Comparison of ENCODE assay signal across 8 cellular contexts in the genomic region with DNA sequence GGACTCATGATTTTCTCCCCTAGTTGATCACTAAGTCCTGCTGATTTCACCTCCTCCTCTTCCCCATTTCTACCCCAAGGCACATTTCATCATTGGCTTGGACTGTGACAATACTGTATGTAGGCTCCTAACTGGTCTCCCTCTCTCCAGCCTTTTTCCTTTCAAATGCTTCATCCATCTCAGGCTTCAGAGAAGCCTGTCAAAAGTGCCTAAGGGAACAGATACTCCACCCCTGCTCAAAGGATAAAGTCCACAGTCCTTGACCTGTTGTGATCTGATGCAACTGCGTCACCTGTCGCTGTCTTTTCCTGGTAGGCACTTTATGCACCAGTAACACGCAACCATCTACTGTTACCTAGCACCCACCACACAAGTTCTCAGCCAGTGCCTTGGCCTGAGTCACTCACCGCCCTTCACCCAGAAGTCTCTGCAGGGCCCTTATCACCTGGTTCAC. TPM values are rescaled to one million over a fixed set of nuclear protein-coding genes. Genes with fewer than 3 reads are reported as not detected.
A peak's percentile ranks its signal among the peaks of the same experiment; 100 is the strongest.
DNase-seq lines count a peak whose midpoint lies in the region; ATAC-seq, FAIRE-seq and TF ChIP-seq lines count a peak whose summit lies in the region.

No MANE protein-coding gene starts in this region.

- H2AFZ ChIP-seq in HepG2 (ENCODE audit: low read length), result no peak overlapping the region

- H3K27ac ChIP-seq in left ventricle myocardium inferior (replicated peaks) (peak overlapping the region; percentile 74), heart right ventricle (peak overlapping the region in 5 of 10 donors; percentile 71 to 89 (median 76)), HepG2 (ENCODE audit: extremely low read length, insufficient read depth, low read length) (peak overlapping the region; percentile 66)

- no peak for TF ChIP-seq POLR2A in HepG2 (IDR thresholded peaks at IDR 0.05; ENCODE audit: insufficient read depth in 1 of 2, low read depth in 2 of 2, low read length in 2 of 2)

- POLR2A ChIA-PET in HepG2 (lab: Yijun Ruan, JAX), result no interaction called here

- peak overlapping the region; percentile 54 for H3K4me2 ChIP-seq in HepG2 (ENCODE audit: low read depth, low read length)

- FAIRE-seq in HepG2 (lab: Jason Lieb, UNC), result peak; percentile 74

- H3K9me3 ChIP-seq in left ventricle myocardium inferior (replicated peaks) (no peaks in the 10 kb centered on the region), heart right ventricle (no peaks in the 10 kb centered on the region), HepG2 (ENCODE audit: low read length) (no peaks in the 10 kb centered on the region)

- peak; percentile 56 to 83; a peak in 3 of 4 replicates for TF ChIP-seq EP300 in HepG2 (IDR thresholded peaks at IDR 0.05; ENCODE audit: low read depth in 2 of 2, low read length in 2 of 2)
- TF ChIP-seq EP300 in HepG2 (CRISPR knock-in tag; IDR thresholded peaks at IDR 0.05; ENCODE audit: borderline replicate concordance), result peak; percentile 64

- H3K27me3 ChIP-seq in left ventricle myocardium inferior (ENCODE audit: low read depth) (no peaks in the 10 kb centered on the region), heart right ventricle (no peaks in the 10 kb centered on the region), HepG2 (ENCODE audit: control insufficient read depth in 1 of 2, insufficient read depth in 2 of 2, low read length in 2 of 2) (no peaks in the 10 kb centered on the region)

- H4K20me1 ChIP-seq in HepG2 (ENCODE audit: insufficient read depth, low read length), result no peaks in the 10 kb centered on the region

- H3K79me2 ChIP-seq in HepG2 (ENCODE audit: insufficient read depth, low read length), result peaks cover 40% of the 10 kb centered on the region

- no peak overlapping the region for H3K4me3 ChIP-seq in left ventricle myocardium inferior
- no peak overlapping the region for H3K4me3 ChIP-seq in heart right ventricle
- H3K4me3 ChIP-seq in HepG2 (replicated peaks in 1 of 3; ENCODE audit: insufficient read depth in 1 of 3, low read depth in 2 of 3, low read length in 3 of 3), result no peak overlapping the region

- intact Hi-C loops in left ventricle myocardium inferior (cut with micrococcal nuclease), result no loop called here
- intact Hi-C loops in heart right ventricle (cut with DNase I), result no loop called here
- intact Hi-C loops in HepG2 (cut with micrococcal nuclease; ENCODE audit: unreplicated experiment), result loop anchor here (1.0 kb wide), 1 partner anchor 13 kb away; a partner anchor contains a TSS

- TF ChIP-seq RAD21 in HepG2 (CRISPR knock-in tag; IDR thresholded peaks at IDR 0.05), result no peak

- in situ Hi-C loops in HepG2 (cut with HindIII; ENCODE audit: extremely low pct_ligation_motif_present, low pct_unique_long_range_greater_than_20kb), result no loop called here

- WGBS in heart right ventricle, 2 donors, result 95 to 98% methylated on average over 4 of the region's 4 CpGs
- whole genome bisulfite sequencing in HepG2 (ENCODE audit: low lambda C conversion rate), result 31% methylated on average over 4 of the region's 4 CpGs

- H3K36me3 ChIP-seq in left ventricle myocardium inferior (no peaks in the 10 kb centered on the region), heart right ventricle (peaks cover 0 to 1% (median 0%) of the 10 kb centered on the region in 9 donors), HepG2 (replicated peaks in 1 of 2; ENCODE audit: control insufficient read depth in 1 of 2, insufficient read depth in 2 of 2, low read length in 2 of 2) (peaks cover 2 to 3% of the 10 kb centered on the region in 2 experiments; a peak in 1 of 5 replicates)

- H3K9ac ChIP-seq in HepG2 (ENCODE audit: insufficient read depth, low read depth, low read length), result peak overlapping the region; percentile 28

- CTCF ChIA-PET in HepG2 (lab: Yijun Ruan, JAX; ENCODE audit: low intra/inter-chr PET ratio, low total read pairs), result no interaction called here

- no peak for ATAC-seq in heart right ventricle
- peak; percentile 95 for ATAC-seq in HepG2
- no peak for ATAC-seq in GM21367 (IDR thresholded peaks at IDR 0.05; ENCODE audit: unreplicated experiment)

- DNase-seq in left ventricle myocardium inferior (no peak), heart right ventricle (no peak), SW480 (ENCODE audit: low spot score) (peak; percentile 88), HepG2 (ENCODE audit: low spot score) (peak; percentile 77), ureter (ENCODE audit: low spot score) (peak; percentile 61), H4 (ENCODE audit: low spot score) (no peak), T-helper 9 cell (no peak)

- TF ChIP-seq CTCF in left ventricle myocardium inferior (IDR thresholded peaks at IDR 0.05; ENCODE audit: borderline replicate concordance) (no peak), heart right ventricle (IDR thresholded peaks at IDR 0.05) (no peak), HepG2 (CRISPR knock-in tag; IDR thresholded peaks at IDR 0.05) (no peak)

- no TSS peak for BruUV-seq in HepG2 (replicated peaks; lab: Mats Ljungman, UMichigan)

- H3K4me1 ChIP-seq in left ventricle myocardium inferior (peaks cover 91% of the 10 kb centered on the region), heart right ventricle (peaks cover 20 to 98% (median 85%) of the 10 kb centered on the region in 9 donors), HepG2 (ENCODE audit: insufficient read depth, low read length) (peaks cover 47% of the 10 kb centered on the region)

RNA-seq across cellular contexts. Expression of a gene that starts 12.8 kb away (rescaled TPM):
- total RNA-seq in left ventricle myocardium inferior (87.4 TPM), heart right ventricle (100 to 1,000 TPM in 4 of 10 donors, 10 to 100 TPM in 6; 76.6 to 199 (median 94.9) TPM), HepG2 (2016; rRNA removed; fragmentation: Illumina TruSeq; extraction: Trizol) (23.5 and 43.4 TPM in 2 replicates), ureter (228 TPM)
- polyA plus RNA-seq in heart right ventricle (100 to 1,000 TPM; 119 to 125 TPM), HepG2 (2011; rRNA removed) (40.6 and 45.9 TPM in 2 replicates)
- 3.4 and 5.0 TPM in 2 replicates for total RNA-seq in HepG2 (2016; cell fraction: cytosol; rRNA removed; fragmentation: Illumina TruSeq; extraction: Trizol; ENCODE audit: low read depth)
- total RNA-seq in HepG2 (2016; cell fraction: insoluble cytoplasmic fraction; rRNA removed; fragmentation: Illumina TruSeq; extraction: Trizol), result 27.0 and 44.9 TPM in 2 replicates
- total RNA-seq in HepG2 (2016; cell fraction: membrane; rRNA removed; fragmentation: Illumina TruSeq; extraction: Trizol), result 11.4 and 14.4 TPM in 2 replicates
- 46.8 and 54.9 TPM in 2 replicates for total RNA-seq in HepG2 (2016; cell fraction: nucleus; rRNA removed; fragmentation: Illumina TruSeq; extraction: Trizol)
- 21.7 and 39.6 TPM in 2 replicates for polyA plus RNA-seq in HepG2 (2011; cell fraction: cytosol; rRNA removed)
- 16.5 and 20.8 TPM in 2 replicates for polyA plus RNA-seq in HepG2 (2011; cell fraction: nucleus; rRNA removed)
- 49.6 and 72.8 TPM in 2 replicates for polyA plus RNA-seq in HepG2 (2012)
- polyA plus RNA-seq in HepG2 (2016; cell fraction: cytosol; fragmentation: Illumina TruSeq; extraction: Trizol; ENCODE audit: low read depth), result 2.5 and 3.1 TPM in 2 replicates
- polyA plus RNA-seq in HepG2 (2016; cell fraction: insoluble cytoplasmic fraction; fragmentation: Illumina TruSeq; extraction: Trizol; ENCODE audit: low read depth), result 20.1 and 21.1 TPM in 2 replicates
- 6.3 and 6.6 TPM in 2 replicates for polyA plus RNA-seq in HepG2 (2016; cell fraction: membrane; fragmentation: Illumina TruSeq; extraction: Trizol; ENCODE audit: low read depth)
- polyA plus RNA-seq in HepG2 (2016; cell fraction: nucleus; fragmentation: Illumina TruSeq; extraction: Trizol; ENCODE audit: insufficient read depth, low read depth), result 41.0 and 42.6 TPM in 2 replicates
- polyA minus RNA-seq in HepG2 (2011; rRNA and poly(A)+ RNA removed; ENCODE audit: low replicate concordance), result 35.5 and 55.9 TPM in 2 replicates
- 46.9 and 76.7 TPM in 2 replicates for polyA minus RNA-seq in HepG2 (2011; cell fraction: cytosol; rRNA and poly(A)+ RNA removed)
- 69.5 and 87.4 TPM in 2 replicates for polyA minus RNA-seq in HepG2 (2011; cell fraction: nucleus; rRNA and poly(A)+ RNA removed)
- total RNA-seq in H4 (2014; rRNA removed; shearing (Covaris generic)), result 88.5 and 101 TPM in 2 replicates

RNA-seq across cellular contexts. Expression of a gene that starts 50.7 kb away (rescaled TPM):
- total RNA-seq in left ventricle myocardium inferior (3.0 TPM), heart right ventricle (1 to 10 TPM; 2.1 to 6.3 (median 3.1) TPM), HepG2 (2016; rRNA removed; fragmentation: Illumina TruSeq; extraction: Trizol) (0.29 and 0.33 TPM in 2 replicates), ureter (9.6 TPM)
- polyA plus RNA-seq in heart right ventricle (1 to 10 TPM in 1 of 2 donors, under 1 TPM in 1; 0.68 to 4.7 TPM), HepG2 (2011; rRNA removed) (0.60 and 0.66 TPM in 2 replicates)
- 0.30 TPM in 1 of 2 replicates, not detected in the other for total RNA-seq in HepG2 (2016; cell fraction: cytosol; rRNA removed; fragmentation: Illumina TruSeq; extraction: Trizol; ENCODE audit: low read depth)
- 0.37 and 0.65 TPM in 2 replicates for total RNA-seq in HepG2 (2016; cell fraction: insoluble cytoplasmic fraction; rRNA removed; fragmentation: Illumina TruSeq; extraction: Trizol)
- 0.25 and 0.41 TPM in 2 replicates for total RNA-seq in HepG2 (2016; cell fraction: membrane; rRNA removed; fragmentation: Illumina TruSeq; extraction: Trizol)
- 0.31 and 0.50 TPM in 2 replicates for total RNA-seq in HepG2 (2016; cell fraction: nucleus; rRNA removed; fragmentation: Illumina TruSeq; extraction: Trizol)
- polyA plus RNA-seq in HepG2 (2011; cell fraction: cytosol; rRNA removed), result 0.24 and 0.50 TPM in 2 replicates
- polyA plus RNA-seq in HepG2 (2011; cell fraction: nucleus; rRNA removed), result 0.06 and 1.5 TPM in 2 replicates
- 1.2 and 1.8 TPM in 2 replicates for polyA plus RNA-seq in HepG2 (2012)
- 0.27 and 0.29 TPM in 2 replicates for polyA plus RNA-seq in HepG2 (2016; cell fraction: cytosol; fragmentation: Illumina TruSeq; extraction: Trizol; ENCODE audit: low read depth)
- 0.29 and 0.50 TPM in 2 replicates for polyA plus RNA-seq in HepG2 (2016; cell fraction: insoluble cytoplasmic fraction; fragmentation: Illumina TruSeq; extraction: Trizol; ENCODE audit: low read depth)
- not detected in 2 replicates for polyA plus RNA-seq in HepG2 (2016; cell fraction: membrane; fragmentation: Illumina TruSeq; extraction: Trizol; ENCODE audit: low read depth)
- polyA plus RNA-seq in HepG2 (2016; cell fraction: nucleus; fragmentation: Illumina TruSeq; extraction: Trizol; ENCODE audit: insufficient read depth, low read depth), result 0.44 TPM in 1 of 2 replicates, not detected in the other
- 0.02 TPM in 1 of 2 replicates, not detected in the other for polyA minus RNA-seq in HepG2 (2011; rRNA and poly(A)+ RNA removed; ENCODE audit: low replicate concordance)
- 0.69 TPM in 1 of 2 replicates, not detected in the other for polyA minus RNA-seq in HepG2 (2011; cell fraction: cytosol; rRNA and poly(A)+ RNA removed)
- polyA minus RNA-seq in HepG2 (2011; cell fraction: nucleus; rRNA and poly(A)+ RNA removed), result 1.5 and 1.9 TPM in 2 replicates
- 3.9 and 4.9 TPM in 2 replicates for total RNA-seq in H4 (2014; rRNA removed; shearing (Covaris generic))

RNA-seq across cellular contexts. Expression of a gene that starts 52.6 kb away (rescaled TPM):
- 18.0 TPM for total RNA-seq in left ventricle myocardium inferior
- 10 to 100 TPM; 16.1 to 22.6 (median 18.9) TPM for total RNA-seq in heart right ventricle
- 10 to 100 TPM in 1 of 2 donors, 1 to 10 TPM in 1; 9.6 to 25.8 TPM for polyA plus RNA-seq in heart right ventricle
- total RNA-seq in HepG2 (2016; rRNA removed; fragmentation: Illumina TruSeq; extraction: Trizol), result 69.3 and 90.0 TPM in 2 replicates
- total RNA-seq in HepG2 (2016; cell fraction: cytosol; rRNA removed; fragmentation: Illumina TruSeq; extraction: Trizol; ENCODE audit: low read depth), result 120 and 132 TPM in 2 replicates
- total RNA-seq in HepG2 (2016; cell fraction: insoluble cytoplasmic fraction; rRNA removed; fragmentation: Illumina TruSeq; extraction: Trizol), result 67.1 and 86.7 TPM in 2 replicates
- total RNA-seq in HepG2 (2016; cell fraction: membrane; rRNA removed; fragmentation: Illumina TruSeq; extraction: Trizol), result 51.2 and 67.2 TPM in 2 replicates
- total RNA-seq in HepG2 (2016; cell fraction: nucleus; rRNA removed; fragmentation: Illumina TruSeq; extraction: Trizol), result 49.9 and 54.3 TPM in 2 replicates
- 22.9 and 36.1 TPM in 2 replicates for polyA plus RNA-seq in HepG2 (2011; rRNA removed)
- 14.6 and 21.0 TPM in 2 replicates for polyA plus RNA-seq in HepG2 (2011; cell fraction: cytosol; rRNA removed)
- 12.2 and 15.9 TPM in 2 replicates for polyA plus RNA-seq in HepG2 (2011; cell fraction: nucleus; rRNA removed)
- polyA plus RNA-seq in HepG2 (2012), result 20.9 and 27.3 TPM in 2 replicates
- polyA plus RNA-seq in HepG2 (2016; cell fraction: cytosol; fragmentation: Illumina TruSeq; extraction: Trizol; ENCODE audit: low read depth), result 6.2 and 8.0 TPM in 2 replicates
- polyA plus RNA-seq in HepG2 (2016; cell fraction: insoluble cytoplasmic fraction; fragmentation: Illumina TruSeq; extraction: Trizol; ENCODE audit: low read depth), result 58.3 and 59.3 TPM in 2 replicates
- polyA plus RNA-seq in HepG2 (2016; cell fraction: membrane; fragmentation: Illumina TruSeq; extraction: Trizol; ENCODE audit: low read depth), result 14.5 and 14.7 TPM in 2 replicates
- 60.9 and 62.3 TPM in 2 replicates for polyA plus RNA-seq in HepG2 (2016; cell fraction: nucleus; fragmentation: Illumina TruSeq; extraction: Trizol; ENCODE audit: insufficient read depth, low read depth)
- 31.7 and 31.8 TPM in 2 replicates for polyA minus RNA-seq in HepG2 (2011; rRNA and poly(A)+ RNA removed; ENCODE audit: low replicate concordance)
- 35.0 and 35.8 TPM in 2 replicates for polyA minus RNA-seq in HepG2 (2011; cell fraction: cytosol; rRNA and poly(A)+ RNA removed)
- polyA minus RNA-seq in HepG2 (2011; cell fraction: nucleus; rRNA and poly(A)+ RNA removed), result 48.5 and 64.5 TPM in 2 replicates
- total RNA-seq in ureter, result 47.2 TPM
- total RNA-seq in H4 (2014; rRNA removed; shearing (Covaris generic)), result 56.3 and 68.6 TPM in 2 replicates

Comparison
In these comparisons a context has a peak if more than half of its experiments do, and no peak if none do; other contexts are left out.
1. DNase-seq: peak in SW480 (single experiment), HepG2 (single experiment) and ureter (single experiment); none in left ventricle myocardium inferior (single experiment), heart right ventricle (0 of 2), H4 (single experiment) and T-helper 9 cell (single experiment).